Comparison of ENCODE assay signal across 23 cellular contexts in the genomic region with DNA sequence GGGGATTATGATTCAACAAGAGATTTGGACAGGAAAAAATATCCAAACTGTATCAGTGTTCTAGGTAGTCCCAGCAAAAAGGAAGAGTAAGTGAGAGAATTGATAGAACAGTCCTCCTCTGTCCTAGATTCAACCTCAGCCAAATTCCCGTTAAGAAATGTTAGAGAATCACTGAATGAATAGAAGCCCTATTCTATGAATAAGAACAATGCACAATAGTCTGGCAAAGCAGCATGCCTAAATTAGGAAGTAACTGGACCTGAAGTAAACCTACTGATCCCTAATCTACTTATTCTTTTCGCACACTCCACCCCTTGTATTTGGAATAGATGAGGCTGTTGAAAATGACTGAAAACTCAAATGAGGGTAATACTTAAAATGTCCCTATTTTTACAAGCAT.
DNase-seq lines count a peak whose midpoint lies in the region; TF ChIP-seq lines count a peak whose summit lies in the region.
"Had no signal": no experiment of that assay in that cellular context is flagged by ENCODE, and none has a peak within 500 bp of the region (broad histone marks: within the 10 kb centered on the region; RNA-seq: fewer than 3 reads in every experiment).

No MANE protein-coding gene starts in this region.

- peaks cover 5% of the 10 kb centered on the region for H3K4me1 Mint-ChIP-seq in nephron progenitor cell
- H3K4me1 Mint-ChIP-seq: CD4-positive, CD25-positive, alpha-beta regulatory T cell; IgD-negative memory B cell had no signal

- TF ChIP-seq CTCF in nephron progenitor cell (IDR thresholded peaks at IDR 0.05), result no peak

- H3K27me3 Mint-ChIP-seq in nephron progenitor cell (ENCODE audit: low read depth, poor library complexity), result no peaks in the 10 kb centered on the region
- H3K27me3 Mint-ChIP-seq: CD4-positive, CD25-positive, alpha-beta regulatory T cell; IgD-negative memory B cell had no signal

- peak overlapping the region; percentile 28 for H3K27ac Mint-ChIP-seq in nephron progenitor cell
- H3K27ac Mint-ChIP-seq: CD4-positive, CD25-positive, alpha-beta regulatory T cell; IgD-negative memory B cell had no signal

- DNase-seq in COLO829 (ENCODE audit: low spot score), result peak; percentile 6
- DNase-seq in foreskin melanocyte, result peak; percentile 58
- no peak for DNase-seq in nephron progenitor cell
- peak; percentile 74 for DNase-seq in superior temporal gyrus (ENCODE audit: extremely low spot score)
- DNase-seq in SW480 (ENCODE audit: low spot score), result no peak
- DNase-seq in activated CD4-positive, alpha-beta T cell treated with anti-CD3 and anti-CD28 coated beads, Interleukin-2, amount 50 U/mL, for 48 hours, result no peak
- no peak for DNase-seq in ecto neural progenitor cell (ENCODE audit: low spot score)
- DNase-seq: 8988T; ACHN; CD4-positive, CD25-positive, alpha-beta regulatory T cell; COR-L47; DMS79; EL; GF-D8; HCEC 1CT; MM.1S; NCI-H1417; NCI-H1694; NCI-H2029 treated with DMSO at 0.1 percent for 48 hours; NCI-H2227 treated with DMSO at 0.1 percent for 48 hours; NCI-H526 treated with DMSO at 0.1 percent for 48 hours; SHP77 treated with DMSO at 0.1 percent for 48 hours had no signal

- no peaks in the 10 kb centered on the region for H3K9me3 Mint-ChIP-seq in nephron progenitor cell

- H3K4me3 Mint-ChIP-seq in nephron progenitor cell, result no peak overlapping the region
- H3K4me3 Mint-ChIP-seq: CD4-positive, CD25-positive, alpha-beta regulatory T cell; IgD-negative memory B cell had no signal

- no peaks in the 10 kb centered on the region for H3K36me3 Mint-ChIP-seq in nephron progenitor cell (ENCODE audit: low read depth)
- H3K36me3 Mint-ChIP-seq: CD4-positive, CD25-positive, alpha-beta regulatory T cell; IgD-negative memory B cell had no signal

Comparison
In these comparisons a context has a peak if more than half of its experiments do, and no peak if none do; other contexts are left out.
1. DNase-seq: peak in COLO829 (single experiment), foreskin melanocyte (single experiment) and superior temporal gyrus (single experiment); none in nephron progenitor cell (single experiment), SW480 (single experiment), activated CD4-positive, alpha-beta T cell treated with anti-CD3 and anti-CD28 coated beads, Interleukin-2, amount 50 U/mL, for 48 hours (0 of 2) and ecto neural progenitor cell (single experiment).